ENCODE assay signal across 28 cellular contexts in genomic region chr9:99533421-99533820, GRCh38.
"Had no signal": no experiment of that assay in that cellular context is flagged by ENCODE, and none has a peak within 500 bp of the region (broad histone marks: within the 10 kb centered on the region; RNA-seq: fewer than 3 reads in every experiment).

No MANE protein-coding gene starts in this region.

- H3K36me3 ChIP-seq: esophagus squamous epithelium, heart right ventricle, left lung, prostate gland, right atrium auricular region, sigmoid colon, stomach, thyroid gland, vagina had no signal

- H3K27me3 ChIP-seq: esophagus squamous epithelium, heart right ventricle, left lung, right atrium auricular region, sigmoid colon, stomach, thyroid gland, vagina had no signal

- H3K36me3 Mint-ChIP-seq: naive thymus-derived CD4-positive, alpha-beta T cell; stimulated activated effector memory CD8-positive, alpha-beta T cell treated with anti-CD3 and anti-CD28 coated beads, Interleukin-12 subunit alpha, Interleukin-12 subunit beta, amount 100 ng/mL, for 72 hours had no signal

- H3K4me1 Mint-ChIP-seq: naive thymus-derived CD4-positive, alpha-beta T cell; nephron; stimulated activated effector memory CD8-positive, alpha-beta T cell treated with anti-CD3 and anti-CD28 coated beads, Interleukin-12 subunit alpha, Interleukin-12 subunit beta, amount 100 ng/mL, for 72 hours had no signal

- H3K4me3 ChIP-seq: esophagus squamous epithelium, heart right ventricle, left lung, prostate gland, right atrium auricular region, sigmoid colon, stomach, thyroid gland, vagina had no signal

- H3K27ac Mint-ChIP-seq: effector memory CD8-positive, alpha-beta T cell; naive thymus-derived CD4-positive, alpha-beta T cell; nephron; stimulated activated effector memory CD8-positive, alpha-beta T cell treated with anti-CD3 and anti-CD28 coated beads, Interleukin-12 subunit alpha, Interleukin-12 subunit beta, amount 100 ng/mL, for 72 hours had no signal

- H3K4me3 Mint-ChIP-seq: effector memory CD8-positive, alpha-beta T cell; naive thymus-derived CD4-positive, alpha-beta T cell; nephron; stimulated activated effector memory CD8-positive, alpha-beta T cell treated with anti-CD3 and anti-CD28 coated beads, Interleukin-12 subunit alpha, Interleukin-12 subunit beta, amount 100 ng/mL, for 72 hours had no signal

- H3K27ac ChIP-seq: esophagus squamous epithelium, heart right ventricle, left lung, prostate gland, right atrium auricular region, sigmoid colon, stomach, thyroid gland, vagina had no signal

- FAIRE-seq: endometrium, islet of Langerhans had no signal

- H3K9me3 ChIP-seq: esophagus squamous epithelium, left lung, prostate gland, right atrium auricular region, sigmoid colon, stomach, thyroid gland, vagina had no signal

- DNase-seq: dermis blood vessel endothelial cell; effector memory CD8-positive, alpha-beta T cell; erythroblast; esophagus squamous epithelium; foreskin melanocyte; glutamatergic neuron; heart right ventricle; hippocampal formation; left cardiac atrium; left lung; mesendoderm; midbrain; naive thymus-derived CD4-positive, alpha-beta T cell; nucleus accumbens; sigmoid colon; stimulated activated CD4-positive, alpha-beta T cell treated with anti-CD3 and anti-CD28 coated beads, Interleukin-2, amount 100 ng/mL, for 24 hours; stimulated activated CD4-positive, alpha-beta T cell treated with anti-CD3 and anti-CD28 coated beads, Interleukin-4, amount 100 ng/mL, for 24 hours; stimulated activated naive CD4-positive, alpha-beta T cell treated with Interleukin-2 at 50 U/mL for 16 hours; stomach; thyroid gland; trophoblast cell had no signal

- ATAC-seq: effector memory CD8-positive, alpha-beta T cell; heart right ventricle; left cardiac atrium; left lung; naive thymus-derived CD4-positive, alpha-beta T cell; stimulated activated effector memory CD8-positive, alpha-beta T cell treated with anti-CD3 and anti-CD28 coated beads, Interleukin-12 subunit alpha, Interleukin-12 subunit beta, amount 100 ng/mL, for 72 hours had no signal

- H3K9me3 Mint-ChIP-seq: effector memory CD8-positive, alpha-beta T cell; nephron; stimulated activated effector memory CD8-positive, alpha-beta T cell treated with anti-CD3 and anti-CD28 coated beads, Interleukin-12 subunit alpha, Interleukin-12 subunit beta, amount 100 ng/mL, for 72 hours had no signal

- H3K4me1 ChIP-seq: esophagus squamous epithelium, heart right ventricle, left lung, prostate gland, right atrium auricular region, sigmoid colon, stomach, thyroid gland, vagina had no signal
